In genomic region chr6:41577865-41578713, GRCh38 we compare ENCODE assay signal across 8 cellular contexts. TPM values are rescaled to one million over a fixed set of nuclear protein-coding genes. Genes with fewer than 3 reads are reported as not detected.
DNase-seq lines count a peak whose midpoint lies in the region; ATAC-seq and TF ChIP-seq lines count a peak whose summit lies in the region.

No MANE protein-coding gene starts in this region.

- peaks cover 49% of the 10 kb centered on the region for H3K4me1 Mint-ChIP-seq in glutamatergic neuron (ENCODE audit: low read depth, unreplicated experiment)
- peaks cover 25% of the 10 kb centered on the region for H3K4me1 Mint-ChIP-seq in stimulated activated effector memory CD8-positive, alpha-beta T cell treated with anti-CD3 and anti-CD28 coated beads, Interleukin-12 subunit alpha, Interleukin-12 subunit beta, amount 100 ng/mL, for 72 hours
- peaks cover 0 to 8% (median 3%) of the 10 kb centered on the region in 4 donors for H3K4me1 Mint-ChIP-seq in naive thymus-derived CD8-positive, alpha-beta T cell

- TF ChIP-seq CTCF in glutamatergic neuron (IDR thresholded peaks at IDR 0.05; ENCODE audit: partially characterized antibody, unreplicated experiment) (no peak), spleen (IDR thresholded peaks at IDR 0.05 in 8 of 11, conservative IDR thresholded peaks at IDR 0.05 in 3 of 11) (no peak)

- no peak for TF ChIP-seq POLR2A in spleen (IDR thresholded peaks at IDR 0.05)

- POLR2A ChIA-PET in naive thymus-derived CD8-positive, alpha-beta T cell (lab: Charles Lee) = interaction anchor here (0.7 kb wide), 1 partner anchor 14 kb away, joined by 3 read pairs; no protein-coding TSS in a partner anchor

- no peaks in the 10 kb centered on the region for H3K36me3 Mint-ChIP-seq in glutamatergic neuron (ENCODE audit: unreplicated experiment)
- H3K36me3 Mint-ChIP-seq in stimulated activated effector memory CD8-positive, alpha-beta T cell treated with anti-CD3 and anti-CD28 coated beads, Interleukin-12 subunit alpha, Interleukin-12 subunit beta, amount 100 ng/mL, for 72 hours = peaks cover 45% of the 10 kb centered on the region
- H3K36me3 Mint-ChIP-seq in naive thymus-derived CD8-positive, alpha-beta T cell = no peaks in the 10 kb centered on the region

- intact Hi-C loops in spleen (cut with DNase I; ENCODE audit: low total_unique reads) = loop anchor here (5.0 kb wide), 1 partner anchor 116 kb away; no protein-coding TSS in a partner anchor

- no peak overlapping the region for H2AFZ ChIP-seq in ACC112 (ENCODE audit: low read length, unreplicated experiment)

- DNase-seq in HuH-7.5 (ENCODE audit: low spot score) (peak; percentile 79), SHP77 (lab: John Stamatoyannopoulos, UW) (peak; percentile 34 to 46), glutamatergic neuron (peak; percentile 44), spleen (no peak)
- DNase-seq in stimulated activated effector memory CD8-positive, alpha-beta T cell treated with anti-CD3 and anti-CD28 coated beads, Interleukin-12 subunit alpha, Interleukin-12 subunit beta, amount 100 ng/mL, for 72 hours (ENCODE audit: low spot score in 2 of 2) = no peak
- DNase-seq in naive thymus-derived CD8-positive, alpha-beta T cell = no peak

- H3K4me1 ChIP-seq in ACC112 (ENCODE audit: control insufficient read depth, insufficient read depth, low read length, unreplicated experiment) (peaks cover 46% of the 10 kb centered on the region), spleen (peaks cover 0 to 19% (median 3%) of the 10 kb centered on the region in 6 donors)

- no peaks in the 10 kb centered on the region for H3K27me3 ChIP-seq in ACC112 (ENCODE audit: insufficient read depth, low read length)
- H3K27me3 ChIP-seq in spleen (replicated peaks in 1 of 7) = no peaks in the 10 kb centered on the region

- H3K9me3 ChIP-seq in spleen = no peaks in the 10 kb centered on the region

- peak overlapping the region; percentile 96 for H3K27ac Mint-ChIP-seq in glutamatergic neuron (ENCODE audit: unreplicated experiment)
- peak overlapping the region; percentile 58 for H3K27ac Mint-ChIP-seq in stimulated activated effector memory CD8-positive, alpha-beta T cell treated with anti-CD3 and anti-CD28 coated beads, Interleukin-12 subunit alpha, Interleukin-12 subunit beta, amount 100 ng/mL, for 72 hours
- peak overlapping the region in 4 of 10 donors; percentile 2 to 73 (median 31) for H3K27ac Mint-ChIP-seq in naive thymus-derived CD8-positive, alpha-beta T cell

- peaks cover 7% of the 10 kb centered on the region for H3K9me3 Mint-ChIP-seq in glutamatergic neuron (ENCODE audit: unreplicated experiment)
- no peaks in the 10 kb centered on the region for H3K9me3 Mint-ChIP-seq in stimulated activated effector memory CD8-positive, alpha-beta T cell treated with anti-CD3 and anti-CD28 coated beads, Interleukin-12 subunit alpha, Interleukin-12 subunit beta, amount 100 ng/mL, for 72 hours
- no peaks in the 10 kb centered on the region for H3K9me3 Mint-ChIP-seq in naive thymus-derived CD8-positive, alpha-beta T cell

- ATAC-seq in stimulated activated effector memory CD8-positive, alpha-beta T cell treated with anti-CD3 and anti-CD28 coated beads, Interleukin-12 subunit alpha, Interleukin-12 subunit beta, amount 100 ng/mL, for 72 hours = no peak
- ATAC-seq in naive thymus-derived CD8-positive, alpha-beta T cell = no peak
- ATAC-seq in HG03135 (IDR thresholded peaks at IDR 0.05; ENCODE audit: unreplicated experiment) = no peak

- peak overlapping the region; percentile 23; the same call in 1 of the 2 replicates for H3K4me3 ChIP-seq in ACC112 (ENCODE audit: low read depth, low read length)
- H3K4me3 ChIP-seq in spleen = no peak overlapping the region

- 57 to 64% (median 59%) methylated on average over 9 of the region's 9 CpGs for WGBS in spleen, 5 donors

- peaks cover 14% of the 10 kb centered on the region for H3K27me3 Mint-ChIP-seq in glutamatergic neuron (ENCODE audit: unreplicated experiment)
- no peaks in the 10 kb centered on the region for H3K27me3 Mint-ChIP-seq in naive thymus-derived CD8-positive, alpha-beta T cell

- H3K27ac ChIP-seq in ACC112 (ENCODE audit: low read depth, low read length) (no peak overlapping the region), spleen (no peak overlapping the region)

- no peaks in the 10 kb centered on the region for H3K79me2 ChIP-seq in ACC112 (ENCODE audit: control insufficient read depth, insufficient read depth, low read length, unreplicated experiment)

- H3K36me3 ChIP-seq in ACC112 (ENCODE audit: insufficient read depth, low read length) = no peaks in the 10 kb centered on the region
- peaks cover 0 to 25% (median 0%) of the 10 kb centered on the region in 6 donors for H3K36me3 ChIP-seq in spleen

- peak overlapping the region; percentile 73 for H3K4me3 Mint-ChIP-seq in glutamatergic neuron (ENCODE audit: unreplicated experiment)
- H3K4me3 Mint-ChIP-seq in stimulated activated effector memory CD8-positive, alpha-beta T cell treated with anti-CD3 and anti-CD28 coated beads, Interleukin-12 subunit alpha, Interleukin-12 subunit beta, amount 100 ng/mL, for 72 hours = no peak overlapping the region
- no peak overlapping the region for H3K4me3 Mint-ChIP-seq in naive thymus-derived CD8-positive, alpha-beta T cell

RNA-seq across cellular contexts. Expression of gene FOXP4, which starts 31.9 kb away (rescaled TPM):
- total RNA-seq in glutamatergic neuron (ENCODE audit: unreplicated experiment) = 27.9 TPM
- 1 to 10 TPM; 3.9 to 5.1 TPM for total RNA-seq in naive thymus-derived CD8-positive, alpha-beta T cell
- polyA plus RNA-seq in naive thymus-derived CD8-positive, alpha-beta T cell = under 1 TPM; 0.07 to 0.19 (median 0.15) TPM
- total RNA-seq in spleen = 10 to 100 TPM in 3 of 7 donors, 1 to 10 TPM in 4; 5.3 to 12.1 (median 8.3) TPM
- polyA plus RNA-seq in spleen = 1 to 10 TPM; 3.0 to 5.8 (median 3.4) TPM

Comparison
In these comparisons a context has a peak if more than half of its experiments do, and no peak if none do; other contexts are left out.
1. DNase-seq: peak in HuH-7.5 (single experiment), SHP77 (2 of 2) and glutamatergic neuron (single experiment); none in stimulated activated effector memory CD8-positive, alpha-beta T cell treated with anti-CD3 and anti-CD28 coated beads, Interleukin-12 subunit alpha, Interleukin-12 subunit beta, amount 100 ng/mL, for 72 hours (0 of 2), naive thymus-derived CD8-positive, alpha-beta T cell (0 of 10) and spleen (single experiment).